ENCODE assay signal across 7 cellular contexts in the genomic region with DNA sequence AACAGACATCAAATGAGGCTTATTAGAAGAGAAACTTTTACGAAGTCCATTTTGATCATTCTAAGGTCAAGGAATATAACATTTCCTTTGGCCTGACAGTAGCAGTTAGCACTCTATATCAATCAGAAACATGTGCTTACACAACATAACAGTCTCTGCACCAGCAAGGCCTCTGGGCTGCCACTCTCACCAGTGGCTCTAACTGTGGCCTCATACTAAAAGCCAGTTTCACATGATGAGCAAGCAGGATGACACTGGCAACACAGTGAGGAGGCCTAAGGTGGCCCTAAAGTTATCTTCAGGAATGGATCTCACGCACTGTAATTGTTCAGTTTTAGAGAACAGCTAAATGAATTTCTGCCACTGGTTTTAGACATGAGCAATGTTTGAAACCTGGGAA.
"Had no signal": no experiment of that assay in that cellular context is flagged by ENCODE, and none has a peak within 500 bp of the region (broad histone marks: within the 10 kb centered on the region; RNA-seq: fewer than 3 reads in every experiment).

No MANE protein-coding gene starts in this region.

- H3K36me3 ChIP-seq: HAP-1 had no signal

- FAIRE-seq: HepG2 had no signal

- H3K4me3 ChIP-seq: GM23248, HAP-1 had no signal

- H2AFZ ChIP-seq: GM23248 had no signal

- H3K27ac ChIP-seq: GM23248, HL-60 had no signal

- DNase-seq: GM23248, GOT3, H7, HFFc6 had no signal

- H3K9me3 ChIP-seq: HAP-1 had no signal

- H3K4me1 ChIP-seq: HAP-1 had no signal
